8 cellular contexts compared by ENCODE assay signal in the genomic region with DNA sequence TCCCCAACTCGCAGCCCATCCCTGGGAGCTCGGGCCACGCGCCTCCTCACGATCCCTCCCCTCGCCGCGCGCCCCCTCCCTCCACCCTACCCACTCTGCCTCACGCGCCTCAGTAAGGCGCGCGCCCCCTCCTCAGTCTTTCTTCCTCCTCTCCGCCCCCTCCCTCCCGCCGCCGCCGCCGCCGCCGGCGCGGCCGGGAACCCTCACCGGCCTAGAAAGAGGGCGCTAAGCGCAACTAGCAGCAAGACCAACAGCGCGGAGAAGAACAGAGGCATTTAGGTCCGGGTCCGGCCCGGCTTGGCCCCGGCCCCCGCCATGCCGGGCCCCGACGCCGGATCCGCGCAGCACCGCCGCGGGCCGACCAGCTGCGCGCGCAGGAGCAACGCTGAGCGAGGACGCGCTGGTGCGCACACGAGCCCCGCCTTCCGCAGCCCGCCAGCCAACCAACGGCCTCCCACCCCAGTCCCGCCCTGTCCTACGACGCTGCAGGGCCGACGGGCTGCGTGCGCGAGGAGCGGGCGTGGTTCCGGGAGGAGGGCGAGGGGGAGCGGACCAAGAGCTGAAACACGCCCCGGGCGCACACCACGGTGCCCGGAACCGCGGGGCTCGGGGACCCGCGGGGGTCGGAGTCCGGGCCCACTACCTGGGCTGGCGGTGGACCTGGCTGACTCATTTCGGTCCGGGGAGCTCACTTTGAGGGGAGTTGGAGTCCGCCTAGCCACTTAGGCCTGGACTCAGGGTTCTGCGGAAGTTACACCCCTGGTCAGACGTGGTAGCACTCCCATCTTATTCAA. TPM values are rescaled to one million over a fixed set of nuclear protein-coding genes. Genes with fewer than 3 reads are reported as not detected.
A peak's percentile ranks its signal among the peaks of the same experiment; 100 is the strongest.
DNase-seq lines count a peak whose midpoint lies in the region; ATAC-seq, FAIRE-seq and TF ChIP-seq lines count a peak whose summit lies in the region.

TSS of gene BLTP2 (minus strand) at position 377 of the 794 bp plus-strand sequence. CDS start at position 275, 102 bp downstream.

- H3K9ac ChIP-seq in keratinocyte (ENCODE audit: control insufficient read depth, extremely low read depth, insufficient read depth, low read length), result peak within 1 kb of the TSS; percentile 90

- peak in 1 of 3 experiments; percentile 4 for TF ChIP-seq CTCF in keratinocyte (optimal IDR thresholded peaks at IDR 0.05 in 1 of 3, IDR thresholded peaks at IDR 0.05 in 1 of 3, conservative IDR thresholded peaks at IDR 0.05 in 1 of 3; ENCODE audit: extremely low read depth in 1 of 3, insufficient read depth in 2 of 3, low read length in 3 of 3)

- no peaks in the 10 kb centered on the region for H3K9me3 ChIP-seq in keratinocyte (ENCODE audit: control insufficient read depth, low read depth, low read length)

- peaks cover 19% of the 10 kb centered on the region for H3K79me2 ChIP-seq in keratinocyte (ENCODE audit: control insufficient read depth, insufficient read depth, low read length)

- dilution Hi-C loops in keratinocyte (cut with MboI; ENCODE audit: extremely low pct_ligation_motif_present, low sequenced_read_pairs), result no loop called here

- H3K27ac ChIP-seq in keratinocyte (ENCODE audit: control insufficient read depth, insufficient read depth, low read length), result peak within 1 kb of the TSS; percentile 89

- peak within 1 kb of the TSS; percentile 85 for H2AFZ ChIP-seq in keratinocyte (ENCODE audit: control insufficient read depth, low read length)

- no peaks in the 10 kb centered on the region for H3K27me3 ChIP-seq in keratinocyte (ENCODE audit: control insufficient read depth, extremely low read depth, insufficient read depth, low read length)

- peaks cover 28 to 31% of the 10 kb centered on the region in 2 experiments for H3K36me3 ChIP-seq in keratinocyte (ENCODE audit: control insufficient read depth in 2 of 2, extremely low read depth in 1 of 2, insufficient read depth in 2 of 2, low read length in 2 of 2)

- no peaks in the 10 kb centered on the region for H4K20me1 ChIP-seq in keratinocyte (ENCODE audit: control insufficient read depth, extremely low read depth, insufficient read depth, low read length)

- peak within 1 kb of the TSS; percentile 84 for H3K27ac Mint-ChIP-seq in central memory CD8-positive, alpha-beta T cell (ENCODE audit: low read depth)

- peak; percentile 99 for DNase-seq in AG08395 (ENCODE audit: low spot score)
- DNase-seq in NCI-H446 (lab: John Stamatoyannopoulos, UW), result peak; percentile 82 to 96
- DNase-seq in central memory CD8-positive, alpha-beta T cell (ENCODE audit: low spot score in 2 of 2), result peak; percentile 83 to 91
- peak; percentile 57 for DNase-seq in keratinocyte (ENCODE audit: low read depth, low spot score)
- peak; percentile 87 to 96 (median 93) for DNase-seq in stimulated activated CD4-positive, alpha-beta T cell treated with anti-CD3 and anti-CD28 coated beads, Interleukin-12 subunit alpha, Interleukin-12 subunit beta, amount 100 ng/mL, for 48 hours (ENCODE audit: low read depth in 2 of 3, low spot score in 1 of 3)

- H3K4me1 Mint-ChIP-seq in central memory CD8-positive, alpha-beta T cell, result peaks cover 41% of the 10 kb centered on the region

- peak within 1 kb of the TSS; percentile 65 to 84 (median 69) for H3K4me3 ChIP-seq in keratinocyte (ENCODE audit: control insufficient read depth in 2 of 3, extremely low read depth in 1 of 3, insufficient read depth in 2 of 3, low read depth in 1 of 3, low read length in 3 of 3)

- peak within 1 kb of the TSS; percentile 92 for H3K4me2 ChIP-seq in keratinocyte (ENCODE audit: control insufficient read depth, extremely low read depth, insufficient read depth, low read depth, low read length)

- H3K36me3 Mint-ChIP-seq in central memory CD8-positive, alpha-beta T cell (ENCODE audit: insufficient read depth), result peaks cover 38% of the 10 kb centered on the region

- peak; percentile 67 for FAIRE-seq in keratinocyte (lab: Jason Lieb, UNC)

- H3K4me1 ChIP-seq in keratinocyte (ENCODE audit: control insufficient read depth, extremely low read depth, insufficient read depth, low read length), result peaks cover 20% of the 10 kb centered on the region

- no peaks in the 10 kb centered on the region for H3K9me3 Mint-ChIP-seq in central memory CD8-positive, alpha-beta T cell

- ATAC-seq in GM19023 (IDR thresholded peaks at IDR 0.05; ENCODE audit: unreplicated experiment) (peak; percentile 94), HG03196 (IDR thresholded peaks at IDR 0.05; ENCODE audit: unreplicated experiment) (peak; percentile 89)
- peak; percentile 98 to 99 for ATAC-seq in activated CD4-positive, CD25-positive, alpha-beta regulatory T cell treated with anti-CD3 and anti-CD28 coated beads, Interleukin-2, amount 50 U/mL, for 24 hours
- peak; percentile 99 for ATAC-seq in central memory CD8-positive, alpha-beta T cell (replicated peaks; ENCODE audit: extremely low read depth, poor library complexity, severe bottlenecking)

- H3K27me3 Mint-ChIP-seq in central memory CD8-positive, alpha-beta T cell, result no peaks in the 10 kb centered on the region

- no peaks in the 10 kb centered on the region for H3K9me1 ChIP-seq in keratinocyte (ENCODE audit: control insufficient read depth, extremely low read depth, insufficient read depth, low read length)

- peak within 1 kb of the TSS; percentile 95 for H3K4me3 Mint-ChIP-seq in central memory CD8-positive, alpha-beta T cell

RNA-seq across cellular contexts. Expression of gene BLTP2, which starts in this region (rescaled TPM):
- polyA plus RNA-seq in keratinocyte, result 98.2 to 133 TPM (median 106 TPM) in 3 replicates
- 72.5 TPM for polyA plus RNA-seq in keratinocyte (2011; ENCODE audit: low read depth)
- polyA plus RNA-seq in keratinocyte (2011; cell fraction: cytosol; rRNA removed), result 66.8 and 96.7 TPM in 2 replicates
- 193 and 219 TPM in 2 replicates for polyA plus RNA-seq in keratinocyte (2011; cell fraction: nucleus; rRNA removed)
- polyA plus RNA-seq in keratinocyte (2012; ENCODE audit: low replicate concordance), result 39.2 and 81.7 TPM in 2 replicates
- polyA minus RNA-seq in keratinocyte, result 519 to 760 TPM (median 534 TPM) in 3 replicates
- 106 TPM for polyA minus RNA-seq in keratinocyte (2011; cell fraction: cytosol; rRNA and poly(A)+ RNA removed)
- 298 and 354 TPM in 2 replicates for polyA minus RNA-seq in keratinocyte (2011; cell fraction: nucleus; rRNA and poly(A)+ RNA removed)

Comparison
In these comparisons a context has a peak if more than half of its experiments do, and no peak if none do; other contexts are left out.
1. Peak in every context shown above with its lines: DNase-seq, ATAC-seq, H3K4me3 ChIP-seq and H3K27ac ChIP-seq.